ENCODE assay signal across 8 cellular contexts in the genomic region with DNA sequence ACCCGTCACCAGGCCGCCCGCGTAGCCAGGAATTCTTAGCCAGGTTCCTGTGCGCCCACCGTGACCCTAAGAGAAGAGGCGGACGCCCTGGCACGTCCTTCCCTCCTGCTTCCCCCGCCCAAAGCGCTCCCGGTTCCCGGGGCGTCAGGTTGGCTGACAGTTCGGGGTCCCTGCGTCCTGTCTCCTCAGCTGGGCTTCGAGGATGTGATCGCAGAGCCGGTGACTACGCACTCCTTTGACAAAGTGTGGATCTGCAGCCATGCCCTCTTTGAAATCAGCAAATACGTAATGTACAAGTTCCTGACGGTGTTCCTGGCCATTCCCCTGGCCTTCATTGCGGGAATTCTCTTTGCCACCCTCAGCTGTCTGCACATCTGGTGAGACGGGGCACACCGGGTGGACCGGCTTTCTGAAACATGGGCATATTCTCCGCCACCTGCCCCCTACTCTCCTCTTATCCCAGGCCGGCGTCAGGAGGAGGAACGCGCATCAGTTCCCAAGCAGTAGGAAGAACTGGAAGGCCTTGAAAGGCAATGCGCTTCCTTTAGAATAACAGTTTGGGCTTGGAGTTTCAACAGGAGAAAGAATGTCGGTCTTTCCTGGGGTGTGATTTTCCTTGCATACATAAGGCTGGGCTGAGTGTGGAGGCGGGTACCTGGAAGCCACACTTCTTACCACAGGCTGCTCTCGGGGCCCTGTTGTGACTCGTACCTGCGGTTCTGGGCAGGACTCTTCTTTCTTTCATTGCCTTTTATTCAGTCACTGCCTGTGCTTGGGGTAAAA. TPM values are rescaled to one million over a fixed set of nuclear protein-coding genes. Genes with fewer than 3 reads are reported as not detected.
DNase-seq lines count a peak whose midpoint lies in the region; ATAC-seq and TF ChIP-seq lines count a peak whose summit lies in the region.

No MANE protein-coding gene starts in this region.

- H3K9me3 ChIP-seq in PC-3 (ENCODE audit: low read length) (no peaks in the 10 kb centered on the region), iPS-18c (ENCODE audit: control insufficient read depth, insufficient read depth, low read length) (no peaks in the 10 kb centered on the region)

- H3K36me3 ChIP-seq in PC-3 (ENCODE audit: low read depth, low read length): peaks cover 7% of the 10 kb centered on the region; the same call in 1 of the 2 replicates

- POLR2A ChIA-PET in PC-3 (lab: Charles Lee; ENCODE audit: unreplicated experiment): interaction anchor here (0.7 to 1.2 kb wide), 4 partner anchors 21 to 454 kb away, joined by 3 to 5 read pairs (median 4); no protein-coding TSS in a partner anchor

- ATAC-seq in GM21576 (IDR thresholded peaks at IDR 0.05; ENCODE audit: unreplicated experiment) (peak; percentile 46), PC-3 (peak; percentile 44), HG03571 (IDR thresholded peaks at IDR 0.05; ENCODE audit: unreplicated experiment) (no peak)

- BruUV-seq in PC-3 (replicated peaks; lab: Mats Ljungman, UMichigan): TSS peak; percentile 56

- no peaks in the 10 kb centered on the region for H3F3A ChIP-seq in PC-3 (ENCODE audit: low read length, unreplicated experiment)

- peak overlapping the region; percentile 92 for H3K4me2 ChIP-seq in PC-3 (ENCODE audit: low read length)

- no peak for DNase-seq in CD14-positive monocyte (ENCODE audit: low spot score)
- DNase-seq in PC-3: peak; percentile 64
- DNase-seq in astrocyte of the hippocampus (ENCODE audit: low read depth, low spot score): peak; percentile 84
- no peak for DNase-seq in NOMO-1 treated with DMSO at 0.1 percent for 48 hours (lab: John Stamatoyannopoulos, UW; ENCODE audit: unreplicated experiment)

- H3K4me3 ChIP-seq in PC-3 (ENCODE audit: low read length): peak overlapping the region; percentile 89
- peak overlapping the region; percentile 67 for H3K4me3 ChIP-seq in iPS-18c (ENCODE audit: insufficient read depth, low read depth, low read length)
- peak overlapping the region; percentile 56 to 75 (median 67) for H3K4me3 ChIP-seq in skin epidermis

- CTCF ChIA-PET in PC-3 (lab: Charles Lee): interaction anchor here (0.6 to 1.2 kb wide), 2 partner anchors 217 to 241 kb away, joined by 4 to 14 read pairs; no protein-coding TSS in a partner anchor

- H3K27ac ChIP-seq in PC-3 (ENCODE audit: low read length): peak overlapping the region; percentile 79
- peak overlapping the region; percentile 65 to 99 (median 93) for H3K27ac ChIP-seq in skin epidermis

- TF ChIP-seq CTCF in CD14-positive monocyte (IDR thresholded peaks at IDR 0.05) (no peak), PC-3 (conservative IDR thresholded peaks at IDR 0.05; ENCODE audit: low read depth, low read length) (no peak)

- H3K4me1 ChIP-seq in PC-3 (ENCODE audit: insufficient read depth, low read length): peaks cover 37% of the 10 kb centered on the region

- H3K27me3 Mint-ChIP-seq in CD14-positive monocyte (ENCODE audit: low read depth in 3 of 3): peaks cover 45 to 63% (median 47%) of the 10 kb centered on the region in 3 donors

- intact Hi-C loops in CD14-positive monocyte (cut with micrococcal nuclease) (no loop called here), PC-3 (cut with micrococcal nuclease) (loop anchor here (1.0 kb wide), 1 partner anchor 22 kb away; no protein-coding TSS in a partner anchor)

- no peaks in the 10 kb centered on the region for H4K20me1 ChIP-seq in PC-3 (ENCODE audit: low read length)

- peaks cover 9% of the 10 kb centered on the region for H3K4me1 Mint-ChIP-seq in CD14-positive monocyte

- H3K9me2 ChIP-seq in PC-3 (replicated peaks; ENCODE audit: low read length): no peaks in the 10 kb centered on the region

- peaks cover 3 to 14% of the 10 kb centered on the region in 2 donors for H3K36me3 Mint-ChIP-seq in CD14-positive monocyte

- H3K4me3 Mint-ChIP-seq in CD14-positive monocyte: peak overlapping the region; percentile 72 to 87

- no peak overlapping the region for H3K27ac Mint-ChIP-seq in CD14-positive monocyte

- H3K79me2 ChIP-seq in PC-3 (ENCODE audit: low read length): peaks cover 55% of the 10 kb centered on the region

- H3K9me3 Mint-ChIP-seq in CD14-positive monocyte: peaks cover 0 to 11% (median 3%) of the 10 kb centered on the region in 7 donors

- H3K9ac ChIP-seq in PC-3 (ENCODE audit: low read length): peak overlapping the region; percentile 91

- no peaks in the 10 kb centered on the region for H3K27me3 ChIP-seq in PC-3 (ENCODE audit: low read length)

- H2AFZ ChIP-seq in PC-3 (ENCODE audit: low read length): peak overlapping the region; percentile 81

RNA-seq across cellular contexts. Expression of gene CAV2, which starts 0.7 kb away (rescaled TPM):
- polyA plus RNA-seq in CD14-positive monocyte: under 1 TPM in 1 of 2 donors, not detected in 1; 0.19 TPM
- 76.6 and 84.4 TPM in 2 replicates for total RNA-seq in PC-3 (2014; rRNA removed)

RNA-seq across cellular contexts. Expression of gene CAV1, which starts 24.6 kb away (rescaled TPM):
- not detected for polyA plus RNA-seq in CD14-positive monocyte
- total RNA-seq in PC-3 (2014; rRNA removed): 284 and 296 TPM in 2 replicates

Comparison
In these comparisons a context has a peak if more than half of its experiments do, and no peak if none do; other contexts are left out.
1. DNase-seq: peak in PC-3 (single experiment) and astrocyte of the hippocampus (single experiment); none in CD14-positive monocyte (single experiment) and NOMO-1 treated with DMSO at 0.1 percent for 48 hours (single experiment).
2. Peak in every context shown above with its lines, with median percentiles within 50 percentile points of each other: H3K4me3 ChIP-seq.